Comparison of ENCODE assay signal across 11 cellular contexts in genomic region chr6:10417681-10418104, GRCh38. TPM values are rescaled to one million over a fixed set of nuclear protein-coding genes. Genes with fewer than 3 reads are reported as not detected.
A peak's percentile ranks its signal among the peaks of the same experiment; 100 is the strongest.
DNase-seq lines count a peak whose midpoint lies in the region; ATAC-seq and TF ChIP-seq lines count a peak whose summit lies in the region.
"Had no signal": no experiment of that assay in that cellular context is flagged by ENCODE, and none has a peak within 500 bp of the region (broad histone marks: within the 10 kb centered on the region; RNA-seq: fewer than 3 reads in every experiment).

No MANE protein-coding gene starts in this region.

- TF ChIP-seq CTCF in esophagus squamous epithelium (IDR thresholded peaks at IDR 0.05) (no peak), neural crest cell (conservative IDR thresholded peaks at IDR 0.05) (no peak), endothelial cell (IDR thresholded peaks at IDR 0.05; ENCODE audit: unreplicated experiment) (no peak)

- peaks cover 0 to 100% (median 27%) of the 10 kb centered on the region in 4 donors for H3K27me3 ChIP-seq in esophagus squamous epithelium

- in situ Hi-C loops in KBM-7 (cut with MboI; ENCODE audit: low pct_unique_long_range_greater_than_20kb, low sequenced_read_pairs), result no loop called here

- H3K9me3 ChIP-seq in ES-I3 (ENCODE audit: control insufficient read depth, insufficient read depth, low read length) (no peaks in the 10 kb centered on the region; the same call in 1 of the 2 replicates), esophagus squamous epithelium (no peaks in the 10 kb centered on the region)

- peak overlapping the region; percentile 17; the same call in 1 of the 2 replicates for H3K9ac ChIP-seq in ES-I3 (ENCODE audit: low read depth, low read length)

- no peak for TF ChIP-seq POLR2A in esophagus squamous epithelium (IDR thresholded peaks at IDR 0.05)

- peak overlapping the region; percentile 28 to 84 (median 64) for H3K4me3 ChIP-seq in esophagus squamous epithelium

- peak overlapping the region; percentile 88 to 99 (median 98) for H3K27ac ChIP-seq in esophagus squamous epithelium
- H3K27ac ChIP-seq: WERI-Rb-1 had no signal

- H3K4me1 ChIP-seq in ES-I3 (ENCODE audit: insufficient read depth, low read length) (peaks cover 20% of the 10 kb centered on the region), esophagus squamous epithelium (peaks cover 10 to 80% (median 31%) of the 10 kb centered on the region in 3 donors)

- H3K36me3 Mint-ChIP-seq in IgD-negative memory B cell, result no peaks in the 10 kb centered on the region
- peaks cover 6% of the 10 kb centered on the region for H3K36me3 Mint-ChIP-seq in neural crest cell (ENCODE audit: low read depth)
- H3K36me3 Mint-ChIP-seq in endothelial cell (ENCODE audit: low read depth, unreplicated experiment), result no peaks in the 10 kb centered on the region

- ATAC-seq in GM18858 (IDR thresholded peaks at IDR 0.05; ENCODE audit: unreplicated experiment), result no peak

- peak overlapping the region in 3 of 4 donors; percentile 12 to 95 (median 47) for H3K4me3 Mint-ChIP-seq in IgD-negative memory B cell
- H3K4me3 Mint-ChIP-seq in neural crest cell, result peak overlapping the region; percentile 84
- H3K4me3 Mint-ChIP-seq in endothelial cell (ENCODE audit: unreplicated experiment), result no peak overlapping the region

- peak overlapping the region; percentile 13 to 98 (median 86) for H3K27ac Mint-ChIP-seq in IgD-negative memory B cell
- no peak overlapping the region for H3K27ac Mint-ChIP-seq in neural crest cell (ENCODE audit: unreplicated experiment)
- H3K27ac Mint-ChIP-seq in endothelial cell (ENCODE audit: unreplicated experiment), result no peak overlapping the region
- H3K27ac Mint-ChIP-seq: activated naive CD4-positive, alpha-beta T cell treated with anti-CD3 and anti-CD28 coated beads for 36 hours had no signal

- intact Hi-C loops in esophagus squamous epithelium (cut with DNase I), result no loop called here

- H3K27me3 Mint-ChIP-seq in IgD-negative memory B cell (peaks cover 81% of the 10 kb centered on the region), neural crest cell (ENCODE audit: low read depth) (peaks cover 99% of the 10 kb centered on the region), endothelial cell (ENCODE audit: unreplicated experiment) (peaks cover 45% of the 10 kb centered on the region)

- no peaks in the 10 kb centered on the region for H3K36me3 ChIP-seq in ES-I3 (ENCODE audit: insufficient read depth, low read length)
- H3K36me3 ChIP-seq in esophagus squamous epithelium, result no peaks in the 10 kb centered on the region
- H3K36me3 ChIP-seq: WERI-Rb-1 had no signal

- H3K4me1 Mint-ChIP-seq in IgD-negative memory B cell (peaks cover under 1 to 11% (median 5%) of the 10 kb centered on the region in 3 donors), neural crest cell (peaks cover 43% of the 10 kb centered on the region), endothelial cell (ENCODE audit: unreplicated experiment) (peaks cover 54% of the 10 kb centered on the region)

- DNase-seq in esophagus squamous epithelium (lab: John Stamatoyannopoulos, UW), result no peak
- DNase-seq in neural crest cell (ENCODE audit: low read depth, low spot score), result no peak
- DNase-seq in endothelial cell (ENCODE audit: low spot score), result no peak
- DNase-seq in KBM-7, result no peak
- DNase-seq: activated naive CD4-positive, alpha-beta T cell treated with anti-CD3 and anti-CD28 coated beads for 36 hours; NCI-H187 treated with DMSO at 0.1 percent for 48 hours; NCI-H524; WERI-Rb-1 had no signal

- H3K9me3 Mint-ChIP-seq in IgD-negative memory B cell, result peaks cover 0 to 20% (median 4%) of the 10 kb centered on the region in 3 donors
- no peaks in the 10 kb centered on the region for H3K9me3 Mint-ChIP-seq in neural crest cell
- H3K9me3 Mint-ChIP-seq in endothelial cell (ENCODE audit: unreplicated experiment), result no peaks in the 10 kb centered on the region

- WGBS in esophagus squamous epithelium, 2 donors, result 29 to 67% methylated on average over 12 to 16 of the region's 18 CpGs

RNA-seq across cellular contexts. Expression of gene TFAP2A, which starts 2.8 kb away (rescaled TPM):
- not detected for polyA plus RNA-seq in IgD-negative memory B cell
- total RNA-seq in esophagus squamous epithelium (10 to 100 TPM; 11.6 to 39.1 (median 29.9) TPM), neural crest cell (8.2 and 9.6 TPM in 2 replicates), endothelial cell (ENCODE audit: unreplicated experiment) (0.31 TPM)

Comparison
In these comparisons a context has a peak if more than half of its experiments do, and no peak if none do; other contexts are left out.
1. H3K27ac Mint-ChIP-seq: peak in IgD-negative memory B cell (3 of 3); none in neural crest cell (single experiment) and endothelial cell (single experiment).